27 cellular contexts compared by ENCODE assay signal in the genomic region with DNA sequence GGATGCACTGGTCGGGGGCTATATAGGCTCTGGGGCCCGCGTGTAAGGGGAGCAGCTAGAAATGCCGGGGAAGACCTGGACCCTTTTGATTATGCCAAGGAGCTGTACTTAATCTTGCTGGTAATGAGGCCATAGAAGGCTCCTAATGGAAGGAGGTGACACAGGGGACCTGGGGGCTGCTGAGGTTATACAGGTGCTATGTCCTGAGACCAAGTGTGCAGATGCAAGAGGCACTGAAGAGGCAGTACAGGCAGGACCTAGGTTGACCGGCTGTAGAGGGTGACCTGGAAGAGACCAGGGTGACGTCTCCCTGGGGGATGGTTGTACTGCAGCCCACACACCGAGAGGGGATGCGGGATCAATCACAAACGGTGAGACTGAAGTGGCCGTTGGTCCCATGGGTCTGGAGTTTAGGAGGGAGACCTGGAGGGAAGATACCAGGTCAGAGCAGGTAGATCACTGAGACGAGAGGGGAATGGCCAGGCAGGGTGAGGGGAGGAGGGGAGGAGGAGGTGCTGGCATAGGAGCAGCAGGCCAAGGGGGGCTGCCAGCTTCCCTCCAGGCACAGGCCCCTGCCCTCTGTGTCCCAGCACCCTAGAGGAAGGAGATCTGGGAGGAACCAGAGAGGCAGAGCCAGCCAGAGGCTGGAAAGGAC. TPM values are rescaled to one million over a fixed set of nuclear protein-coding genes. Genes with fewer than 3 reads are reported as not detected.
DNase-seq lines count a peak whose midpoint lies in the region; ATAC-seq and TF ChIP-seq lines count a peak whose summit lies in the region.
"Had no signal": no experiment of that assay in that cellular context is flagged by ENCODE, and none has a peak within 500 bp of the region (broad histone marks: within the 10 kb centered on the region; RNA-seq: fewer than 3 reads in every experiment).

No MANE protein-coding gene starts in this region.

- no peak overlapping the region for H3K27ac Mint-ChIP-seq in natural killer cell treated with Interleukin-12 subunit alpha and Interleukin-12 subunit beta and Interleukin-15 and Interleukin-18, amount 100 ng/mL, for 72 hours
- no peak overlapping the region for H3K27ac Mint-ChIP-seq in natural killer cell
- peak overlapping the region; percentile 57; the same call in 1 of the 2 replicates for H3K27ac Mint-ChIP-seq in WTC11
- H3K27ac Mint-ChIP-seq in nephron progenitor cell: peak overlapping the region; percentile 42
- no peak overlapping the region for H3K27ac Mint-ChIP-seq in Caco-2 (ENCODE audit: unreplicated experiment)
- H3K27ac Mint-ChIP-seq: CD8-positive, alpha-beta T cell had no signal

- CTCF ChIA-PET in WTC11 (lab: Charles Lee) (interaction anchor here (1.1 to 1.5 kb wide), 2 partner anchors 45 to 123 kb away, joined by 3 to 6 read pairs; a partner anchor contains a TSS), Caco-2 (lab: Charles Lee) (no interaction called here)

- H3K27me3 ChIP-seq in Caco-2 (replicated peaks; ENCODE audit: control insufficient read depth, insufficient read depth, low read length): no peaks in the 10 kb centered on the region

- H3K4me3 ChIP-seq in Caco-2 (ENCODE audit: low read depth, low read length): no peak overlapping the region
- H3K4me3 ChIP-seq: K562, SJSA1 had no signal

- H3K4me3 Mint-ChIP-seq in natural killer cell treated with Interleukin-12 subunit alpha and Interleukin-12 subunit beta and Interleukin-15 and Interleukin-18, amount 100 ng/mL, for 72 hours: no peak overlapping the region
- H3K4me3 Mint-ChIP-seq in natural killer cell (no peak overlapping the region), WTC11 (no peak overlapping the region), nephron progenitor cell (no peak overlapping the region), Caco-2 (ENCODE audit: unreplicated experiment) (no peak overlapping the region)
- H3K4me3 Mint-ChIP-seq: CD8-positive, alpha-beta T cell had no signal

- POLR2A ChIA-PET in WTC11 (lab: Charles Lee): no interaction called here
- POLR2A ChIA-PET in Caco-2 (lab: Charles Lee): no interaction called here

- no TSS peak for BruUV-seq in Caco-2 (replicated peaks; lab: Mats Ljungman, UMichigan)

- TF ChIP-seq CTCF in natural killer cell (IDR thresholded peaks at IDR 0.05) (no peak), WTC11 (IDR thresholded peaks at IDR 0.05) (no peak), nephron progenitor cell (IDR thresholded peaks at IDR 0.05) (no peak), Caco-2 (IDR thresholded peaks at IDR 0.05; ENCODE audit: insufficient read depth in 1 of 2, low read depth in 1 of 2, low read length in 1 of 2, severe bottlenecking in 1 of 2, unreplicated experiment in 1 of 2) (no peak)

- peaks cover 18 to 25% of the 10 kb centered on the region in 2 donors for H3K27me3 Mint-ChIP-seq in natural killer cell treated with Interleukin-12 subunit alpha and Interleukin-12 subunit beta and Interleukin-15 and Interleukin-18, amount 100 ng/mL, for 72 hours
- H3K27me3 Mint-ChIP-seq in natural killer cell (ENCODE audit: low read depth in 2 of 2): peaks cover 16 to 36% of the 10 kb centered on the region in 2 donors
- H3K27me3 Mint-ChIP-seq in WTC11 (ENCODE audit: low read depth): peaks cover 17% of the 10 kb centered on the region
- peaks cover 9% of the 10 kb centered on the region for H3K27me3 Mint-ChIP-seq in nephron progenitor cell (ENCODE audit: low read depth, poor library complexity)
- peaks cover 3% of the 10 kb centered on the region for H3K27me3 Mint-ChIP-seq in Caco-2 (ENCODE audit: insufficient read depth, unreplicated experiment)

- H3K9me3 Mint-ChIP-seq in natural killer cell treated with Interleukin-12 subunit alpha and Interleukin-12 subunit beta and Interleukin-15 and Interleukin-18, amount 100 ng/mL, for 72 hours: no peaks in the 10 kb centered on the region
- H3K9me3 Mint-ChIP-seq in natural killer cell (no peaks in the 10 kb centered on the region), WTC11 (no peaks in the 10 kb centered on the region), nephron progenitor cell (no peaks in the 10 kb centered on the region), Caco-2 (ENCODE audit: unreplicated experiment) (no peaks in the 10 kb centered on the region)
- H3K9me3 Mint-ChIP-seq: CD8-positive, alpha-beta T cell had no signal

- H3K36me3 ChIP-seq in Caco-2 (ENCODE audit: control insufficient read depth, insufficient read depth, low read length): no peaks in the 10 kb centered on the region
- H3K36me3 ChIP-seq: SJSA1 had no signal

- DNase-seq in natural killer cell treated with Interleukin-12 subunit alpha and Interleukin-12 subunit beta and Interleukin-15 and Interleukin-18, amount 100 ng/mL, for 72 hours (ENCODE audit: low spot score): peak; percentile 45
- no peak for DNase-seq in natural killer cell
- DNase-seq in WTC11 (ENCODE audit: low spot score): no peak
- DNase-seq in nephron progenitor cell: no peak
- no peak for DNase-seq in Caco-2
- no peak for DNase-seq in DMS79 treated with DMSO at 0.1 percent for 48 hours (lab: John Stamatoyannopoulos, UW)
- DNase-seq: DMS 273 treated with DMSO at 0.1 percent for 48 hours, DMS79, Kasumi-1, NCI-H1092 treated with DMSO at 0.1 percent for 48 hours, NCI-H1436, NCI-H187, NCI-H2081 treated with DMSO at 0.1 percent for 48 hours, NCI-H2171, NCI-H226, NCI-H510A, NCI-H69, Right ventricle myocardium superior, RPMI8226 had no signal

- no peak for ATAC-seq in natural killer cell treated with Interleukin-12 subunit alpha and Interleukin-12 subunit beta and Interleukin-15 and Interleukin-18, amount 100 ng/mL, for 72 hours
- no peak for ATAC-seq in natural killer cell
- no peak for ATAC-seq in WTC11
- ATAC-seq in GM19463 (IDR thresholded peaks at IDR 0.05; ENCODE audit: unreplicated experiment): no peak
- ATAC-seq: CD8-positive, alpha-beta T cell; HepG2; K562 had no signal

- H3K4me1 Mint-ChIP-seq in natural killer cell treated with Interleukin-12 subunit alpha and Interleukin-12 subunit beta and Interleukin-15 and Interleukin-18, amount 100 ng/mL, for 72 hours (ENCODE audit: low read depth in 2 of 2): peaks cover 0 to 4% of the 10 kb centered on the region in 2 donors
- H3K4me1 Mint-ChIP-seq in natural killer cell: no peaks in the 10 kb centered on the region
- H3K4me1 Mint-ChIP-seq in WTC11: 0 out of 2 replicates have a peak, but pooled peaks cover 4% of the 10 kb centered on the region
- H3K4me1 Mint-ChIP-seq in nephron progenitor cell: peaks cover 29% of the 10 kb centered on the region
- no peaks in the 10 kb centered on the region for H3K4me1 Mint-ChIP-seq in Caco-2 (ENCODE audit: low read depth, unreplicated experiment)

- no peaks in the 10 kb centered on the region for H3K36me3 Mint-ChIP-seq in natural killer cell treated with Interleukin-12 subunit alpha and Interleukin-12 subunit beta and Interleukin-15 and Interleukin-18, amount 100 ng/mL, for 72 hours
- no peaks in the 10 kb centered on the region for H3K36me3 Mint-ChIP-seq in natural killer cell
- no peaks in the 10 kb centered on the region for H3K36me3 Mint-ChIP-seq in WTC11
- H3K36me3 Mint-ChIP-seq in nephron progenitor cell (ENCODE audit: low read depth): no peaks in the 10 kb centered on the region
- H3K36me3 Mint-ChIP-seq in Caco-2 (ENCODE audit: insufficient read depth, unreplicated experiment): no peaks in the 10 kb centered on the region
- H3K36me3 Mint-ChIP-seq: CD8-positive, alpha-beta T cell had no signal

- H3K4me1 ChIP-seq in Caco-2: no peaks in the 10 kb centered on the region
- H3K4me1 ChIP-seq: SJSA1 had no signal

- intact Hi-C loops in natural killer cell (cut with micrococcal nuclease) (no loop called here), Caco-2 (cut with micrococcal nuclease; ENCODE audit: unreplicated experiment) (no loop called here)

- H3K9me3 ChIP-seq in Caco-2: no peaks in the 10 kb centered on the region
- H3K9me3 ChIP-seq: SJSA1 had no signal

TF ChIP-seq in WTC11, 78 proteins besides CTCF, POLR2A, EP300 and RAD21 (continues in another document):
- no peak for TF ChIP-seq IRF2 (CRISPR knock-in tag; IDR thresholded peaks at IDR 0.05; ENCODE audit: borderline replicate concordance, low read depth)
- TF ChIP-seq, protein P1, sequence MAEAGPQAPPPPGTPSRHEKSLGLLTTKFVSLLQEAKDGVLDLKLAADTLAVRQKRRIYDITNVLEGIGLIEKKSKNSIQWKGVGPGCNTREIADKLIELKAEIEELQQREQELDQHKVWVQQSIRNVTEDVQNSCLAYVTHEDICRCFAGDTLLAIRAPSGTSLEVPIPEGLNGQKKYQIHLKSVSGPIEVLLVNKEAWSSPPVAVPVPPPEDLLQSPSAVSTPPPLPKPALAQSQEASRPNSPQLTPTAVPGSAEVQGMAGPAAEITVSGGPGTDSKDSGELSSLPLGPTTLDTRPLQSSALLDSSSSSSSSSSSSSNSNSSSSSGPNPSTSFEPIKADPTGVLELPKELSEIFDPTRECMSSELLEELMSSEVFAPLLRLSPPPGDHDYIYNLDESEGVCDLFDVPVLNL (CRISPR knock-in tag; IDR thresholded peaks at IDR 0.05; ENCODE audit: borderline replicate concordance, low read depth): no peak

RNA-seq across cellular contexts. Expression of a gene that starts 6.9 kb away (rescaled TPM):
- under 1 TPM; 0.08 to 0.21 TPM for total RNA-seq in natural killer cell treated with Interleukin-12 subunit alpha and Interleukin-12 subunit beta and Interleukin-15 and Interleukin-18, amount 100 ng/mL, for 72 hours
- total RNA-seq in natural killer cell (under 1 TPM; 0.14 to 0.26 (median 0.18) TPM), WTC11 (2021) (1.8 to 4.9 TPM (median 1.9 TPM) in 3 replicates), Caco-2 (2022) (3.2 and 3.9 TPM in 2 replicates)

RNA-seq across cellular contexts. Expression of a gene that starts 20.5 kb away (rescaled TPM):
- 10 to 100 TPM; 35.7 to 38.9 TPM for total RNA-seq in natural killer cell treated with Interleukin-12 subunit alpha and Interleukin-12 subunit beta and Interleukin-15 and Interleukin-18, amount 100 ng/mL, for 72 hours
- 10 to 100 TPM; 69.2 to 77.8 (median 69.3) TPM for total RNA-seq in natural killer cell
- 17.7 to 18.8 TPM (median 17.8 TPM) in 3 replicates for total RNA-seq in WTC11 (2021)
- 11.5 TPM in 2 replicates for total RNA-seq in Caco-2 (2022)

RNA-seq across cellular contexts. Expression of a gene that starts 24.8 kb away (rescaled TPM):
- 100 to 1,000 TPM; 120 to 130 TPM for total RNA-seq in natural killer cell treated with Interleukin-12 subunit alpha and Interleukin-12 subunit beta and Interleukin-15 and Interleukin-18, amount 100 ng/mL, for 72 hours
- total RNA-seq in natural killer cell: 100 to 1,000 TPM; 166 to 204 (median 180) TPM
- 75.4 to 80.0 TPM (median 76.1 TPM) in 3 replicates for total RNA-seq in WTC11 (2021)
- total RNA-seq in Caco-2 (2022): 43.3 and 45.4 TPM in 2 replicates

RNA-seq across cellular contexts. Expression of a gene that starts 29.3 kb away (rescaled TPM):
- 100 to 1,000 TPM in 1 of 2 donors, 10 to 100 TPM in 1; 40.3 to 102 TPM for total RNA-seq in natural killer cell treated with Interleukin-12 subunit alpha and Interleukin-12 subunit beta and Interleukin-15 and Interleukin-18, amount 100 ng/mL, for 72 hours
- total RNA-seq in natural killer cell: 10 to 100 TPM; 53.1 to 75.7 (median 55.5) TPM
- 33.7 to 47.8 TPM (median 47.4 TPM) in 3 replicates for total RNA-seq in WTC11 (2021)
- 19.8 and 24.6 TPM in 2 replicates for total RNA-seq in Caco-2 (2022)

RNA-seq across cellular contexts. Expression of a gene that starts 44.8 kb away (rescaled TPM):
- total RNA-seq in natural killer cell treated with Interleukin-12 subunit alpha and Interleukin-12 subunit beta and Interleukin-15 and Interleukin-18, amount 100 ng/mL, for 72 hours: not detected
- total RNA-seq in natural killer cell: not detected
- total RNA-seq in WTC11 (2021): 0.46 to 0.89 TPM (median 0.85 TPM) in 3 replicates
- total RNA-seq in Caco-2 (2022): not detected in 2 replicates
- total RNA-seq: A673; CD8-positive, alpha-beta T cell; HepG2; HT1080; K562; M059J; Right ventricle myocardium superior; SJSA1 had no signal

Comparison
In these comparisons a context has a peak if more than half of its experiments do, and no peak if none do; other contexts are left out.
1. H3K27ac Mint-ChIP-seq: peak in WTC11 (single experiment) and nephron progenitor cell (single experiment); none in natural killer cell treated with Interleukin-12 subunit alpha and Interleukin-12 subunit beta and Interleukin-15 and Interleukin-18, amount 100 ng/mL, for 72 hours (0 of 2), natural killer cell (0 of 2) and Caco-2 (single experiment).